ENCODE assay signal across 16 cellular contexts in the genomic region with DNA sequence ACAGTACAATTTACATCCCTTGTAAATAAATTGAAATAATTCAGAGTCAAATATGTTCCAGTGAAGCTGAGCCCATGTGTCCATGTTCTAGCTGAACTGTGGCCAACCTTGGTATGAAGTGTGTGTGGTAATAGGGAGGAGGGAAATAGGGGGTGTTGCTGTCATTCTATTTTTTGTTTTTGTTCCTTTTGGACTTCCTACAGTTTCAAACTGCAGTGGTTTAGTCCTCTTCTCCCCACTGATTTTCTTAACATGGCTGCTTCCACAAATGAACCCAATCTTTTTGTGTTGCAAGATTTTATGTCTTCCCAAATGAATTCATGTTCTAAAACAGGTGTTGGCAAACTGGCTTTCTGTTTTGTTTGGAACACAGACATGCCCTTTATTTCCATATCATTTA.
A peak's percentile ranks its signal among the peaks of the same experiment; 100 is the strongest.
DNase-seq lines count a peak whose midpoint lies in the region; ATAC-seq and TF ChIP-seq lines count a peak whose summit lies in the region.
"Had no signal": no experiment of that assay in that cellular context is flagged by ENCODE, and none has a peak within 500 bp of the region (broad histone marks: within the 10 kb centered on the region; RNA-seq: fewer than 3 reads in every experiment).

No MANE protein-coding gene starts in this region.

- H3K9me3 Mint-ChIP-seq in activated CD4-positive, alpha-beta memory T cell treated with anti-CD3 and anti-CD28 coated beads, Interleukin-2, amount 10 ng/mL, durations not matched to agents 7 days and 5 days: no peaks in the 10 kb centered on the region
- H3K9me3 Mint-ChIP-seq: CD8-positive, alpha-beta T cell had no signal

- POLR2A ChIA-PET in activated CD4-positive, alpha-beta memory T cell treated with anti-CD3 and anti-CD28 coated beads, Interleukin-2, amount 10 ng/mL, durations not matched to agents 7 days and 5 days (lab: Charles Lee): no interaction called here

- H3K36me3 ChIP-seq in adipocyte (ENCODE audit: control insufficient read depth, insufficient read depth, low read length, severe bottlenecking): no peaks in the 10 kb centered on the region
- H3K36me3 ChIP-seq in gastrocnemius medialis: no peaks in the 10 kb centered on the region
- H3K36me3 ChIP-seq: BE2C, SJSA1 had no signal

- H3K27ac ChIP-seq in gastrocnemius medialis: no peak overlapping the region
- H3K27ac ChIP-seq: SJSA1 had no signal

- H3K4me1 ChIP-seq in adipocyte (ENCODE audit: control insufficient read depth, insufficient read depth, low read length): peaks cover 20% of the 10 kb centered on the region
- no peaks in the 10 kb centered on the region for H3K4me1 ChIP-seq in gastrocnemius medialis
- H3K4me1 ChIP-seq: BE2C, SJSA1 had no signal

- TF ChIP-seq CTCF in fibroblast of pulmonary artery (IDR thresholded peaks at IDR 0.05; ENCODE audit: low read length, missing control alignments) (no peak), gastrocnemius medialis (IDR thresholded peaks at IDR 0.05 in 4 of 5, conservative IDR thresholded peaks at IDR 0.05 in 1 of 5) (no peak)

- H3K4me3 ChIP-seq in adipocyte (ENCODE audit: low read length) (peak overlapping the region; percentile 33), fibroblast of pulmonary artery (replicated peaks; ENCODE audit: low read depth, low read length) (no peak overlapping the region), gastrocnemius medialis (no peak overlapping the region)
- H3K4me3 ChIP-seq: SJSA1 had no signal

- H3K4me1 Mint-ChIP-seq in activated CD4-positive, alpha-beta memory T cell treated with anti-CD3 and anti-CD28 coated beads, Interleukin-2, amount 10 ng/mL, durations not matched to agents 7 days and 5 days: peaks cover 2% of the 10 kb centered on the region

- no peaks in the 10 kb centered on the region for H3K36me3 Mint-ChIP-seq in activated CD4-positive, alpha-beta memory T cell treated with anti-CD3 and anti-CD28 coated beads, Interleukin-2, amount 10 ng/mL, durations not matched to agents 7 days and 5 days (ENCODE audit: low read depth)
- H3K36me3 Mint-ChIP-seq: CD8-positive, alpha-beta T cell had no signal

- CTCF ChIA-PET in activated CD4-positive, alpha-beta memory T cell treated with anti-CD3 and anti-CD28 coated beads, Interleukin-2, amount 10 ng/mL, durations not matched to agents 7 days and 5 days (lab: Charles Lee): interaction anchor here (0.6 kb wide), 1 partner anchor 302 kb away, joined by 4 read pairs; no protein-coding TSS in a partner anchor

- DNase-seq in NCI-H2171 treated with DMSO at 0.1 percent for 48 hours (lab: John Stamatoyannopoulos, UW) (peak; percentile 39), NCI-H2171 (lab: John Stamatoyannopoulos, UW) (no peak), adipocyte (ENCODE audit: low read depth) (peak; percentile 15), fibroblast of pulmonary artery (ENCODE audit: low read depth) (peak; percentile 26), gastrocnemius medialis (no peak), NCI-H226 (no peak)
- DNase-seq in activated CD4-positive, alpha-beta memory T cell treated with anti-CD3 and anti-CD28 coated beads, Interleukin-2, amount 10 ng/mL, durations not matched to agents 7 days and 5 days: no peak
- DNase-seq: 8988T; BE2C; CD8-positive, alpha-beta T cell; DMS53; EL; KBM-7; NCI-H187 had no signal

- H3K4me3 Mint-ChIP-seq in activated CD4-positive, alpha-beta memory T cell treated with anti-CD3 and anti-CD28 coated beads, Interleukin-2, amount 10 ng/mL, durations not matched to agents 7 days and 5 days: no peak overlapping the region
- H3K4me3 Mint-ChIP-seq: CD8-positive, alpha-beta T cell had no signal

- H3K27ac Mint-ChIP-seq in activated CD4-positive, alpha-beta memory T cell treated with anti-CD3 and anti-CD28 coated beads, Interleukin-2, amount 10 ng/mL, durations not matched to agents 7 days and 5 days: no peak overlapping the region
- H3K27ac Mint-ChIP-seq: CD8-positive, alpha-beta T cell had no signal

- TF ChIP-seq POLR2A in gastrocnemius medialis (IDR thresholded peaks at IDR 0.05): no peak

- intact Hi-C loops in gastrocnemius medialis (cut with DNase I; ENCODE audit: low total_unique reads): no loop called here

- in situ Hi-C loops in gastrocnemius medialis (cut with MboI; ENCODE audit: low sequenced_read_pairs in 4 of 4): no loop called here

- no peaks in the 10 kb centered on the region for H3K27me3 Mint-ChIP-seq in activated CD4-positive, alpha-beta memory T cell treated with anti-CD3 and anti-CD28 coated beads, Interleukin-2, amount 10 ng/mL, durations not matched to agents 7 days and 5 days

- H3K27me3 ChIP-seq in adipocyte (replicated peaks; ENCODE audit: control insufficient read depth, insufficient read depth, low read length) (no peaks in the 10 kb centered on the region), gastrocnemius medialis (no peaks in the 10 kb centered on the region)
- H3K27me3 ChIP-seq: BE2C, SJSA1 had no signal

- H3K9me3 ChIP-seq in adipocyte (ENCODE audit: control insufficient read depth, low read length) (no peaks in the 10 kb centered on the region), gastrocnemius medialis (no peaks in the 10 kb centered on the region)
- H3K9me3 ChIP-seq: BE2C, SJSA1 had no signal

- H3K9ac ChIP-seq in adipocyte (ENCODE audit: low read length): no peak overlapping the region

- ATAC-seq in gastrocnemius medialis: peak; percentile 33 to 60
- no peak for ATAC-seq in GM18907 (IDR thresholded peaks at IDR 0.05; ENCODE audit: unreplicated experiment)
- ATAC-seq: CD8-positive, alpha-beta T cell had no signal

Comparison
In these comparisons a context has a peak if more than half of its experiments do, and no peak if none do; other contexts are left out.
1. DNase-seq: peak in NCI-H2171 treated with DMSO at 0.1 percent for 48 hours (single experiment), adipocyte (single experiment) and fibroblast of pulmonary artery (single experiment); none in NCI-H2171 (single experiment), gastrocnemius medialis (0 of 2), NCI-H226 (single experiment) and activated CD4-positive, alpha-beta memory T cell treated with anti-CD3 and anti-CD28 coated beads, Interleukin-2, amount 10 ng/mL, durations not matched to agents 7 days and 5 days (single experiment).